ENCODE assay signal across 28 cellular contexts in the genomic region with DNA sequence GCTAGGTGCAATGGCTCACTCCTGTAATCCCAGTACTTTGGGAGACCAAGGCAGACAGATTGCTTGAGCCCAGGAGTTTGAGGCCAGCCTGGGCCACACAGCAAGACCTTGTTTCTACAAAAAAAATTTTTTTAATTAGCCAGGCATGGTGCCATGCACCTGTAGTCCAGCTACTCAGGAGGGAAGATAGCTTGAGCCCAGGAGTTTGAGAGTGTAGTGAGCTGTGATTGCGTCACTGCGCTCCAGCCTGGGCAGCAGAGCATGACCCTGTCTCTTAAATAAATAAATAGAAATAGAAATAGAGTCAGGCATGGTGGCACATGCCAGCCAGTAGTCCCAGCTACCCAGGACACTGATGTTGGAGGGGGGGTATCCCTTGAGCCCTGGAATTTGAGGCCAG. TPM values are rescaled to one million over a fixed set of nuclear protein-coding genes. Genes with fewer than 3 reads are reported as not detected.
DNase-seq lines count a peak whose midpoint lies in the region; ATAC-seq, FAIRE-seq and TF ChIP-seq lines count a peak whose summit lies in the region.
"Had no signal": no experiment of that assay in that cellular context is flagged by ENCODE, and none has a peak within 500 bp of the region (broad histone marks: within the 10 kb centered on the region; RNA-seq: fewer than 3 reads in every experiment).

No MANE protein-coding gene starts in this region.

- no peak overlapping the region for H3K27ac Mint-ChIP-seq in naive thymus-derived CD8-positive, alpha-beta T cell
- H3K27ac Mint-ChIP-seq: activated CD8-positive, alpha-beta T cell treated with anti-CD3 and anti-CD28 coated beads, Interleukin-2, amount 10 ng/mL, durations not matched to agents 7 days and 5 days; activated naive CD4-positive, alpha-beta T cell treated with anti-CD3 and anti-CD28 coated beads, Interleukin-2, amount 10 ng/mL, durations not matched to agents 7 days and 5 days; activated T-cell treated with anti-CD3 and anti-CD28 coated beads, Interleukin-2, amount 50 U/mL, for 24 hours; B cell had no signal

- H3K27ac ChIP-seq in A549 = peak overlapping the region in 1 of 2 experiments; percentile 36; a peak in 3 of 6 replicates
- H3K27ac ChIP-seq in psoas muscle = no peak overlapping the region
- H3K27ac ChIP-seq: cardiac muscle cell, dorsolateral prefrontal cortex, epithelial cell of prostate, spleen had no signal

- intact Hi-C loops in psoas muscle (cut with DNase I) = no loop called here

- H3K4me3 ChIP-seq in A549 = no peak overlapping the region
- no peak overlapping the region for H3K4me3 ChIP-seq in epithelial cell of proximal tubule (ENCODE audit: low read depth, low read length)
- H3K4me3 ChIP-seq in psoas muscle = no peak overlapping the region
- H3K4me3 ChIP-seq: cardiac muscle cell, dorsolateral prefrontal cortex, lung, spleen had no signal

- CTCF ChIA-PET in A549 (lab: Yijun Ruan, JAX) = no interaction called here

- POLR2A ChIA-PET in A549 (lab: Yijun Ruan, JAX) = interaction anchor here (0.6 kb wide), 1 partner anchor 108 kb away, joined by 6 read pairs; no protein-coding TSS in a partner anchor
- POLR2A ChIA-PET in naive thymus-derived CD8-positive, alpha-beta T cell (lab: Charles Lee) = no interaction called here

- H3K4me1 Mint-ChIP-seq in naive thymus-derived CD8-positive, alpha-beta T cell = peaks cover 0 to 16% (median 6%) of the 10 kb centered on the region in 4 donors

- no peak for TF ChIP-seq RAD21 in A549 (conservative IDR thresholded peaks at IDR 0.05 in 1 of 2, IDR thresholded peaks at IDR 0.05 in 1 of 2)

- peaks cover 23% of the 10 kb centered on the region; the same call in 2 of the 3 replicates for H3K4me1 ChIP-seq in A549
- no peaks in the 10 kb centered on the region for H3K4me1 ChIP-seq in psoas muscle

- peak overlapping the region; percentile 39; the same call in 2 of the 3 replicates for H3K4me2 ChIP-seq in A549

- H3K36me3 ChIP-seq in psoas muscle (ENCODE audit: insufficient read depth in 1 of 2, low read depth in 1 of 2) = no peaks in the 10 kb centered on the region
- H3K36me3 ChIP-seq: cardiac muscle cell, spleen had no signal

- no peaks in the 10 kb centered on the region for H3K9me3 Mint-ChIP-seq in naive thymus-derived CD8-positive, alpha-beta T cell
- H3K9me3 Mint-ChIP-seq: activated naive CD4-positive, alpha-beta T cell treated with anti-CD3 and anti-CD28 coated beads, Interleukin-2, amount 10 ng/mL, durations not matched to agents 7 days and 5 days; activated T-cell treated with anti-CD3 and anti-CD28 coated beads, Interleukin-2, amount 50 U/mL, for 24 hours had no signal

- no peak for TF ChIP-seq EP300 in A549 (IDR thresholded peaks at IDR 0.05)

- H3K9me3 ChIP-seq in A549 = no peaks in the 10 kb centered on the region
- H3K9me3 ChIP-seq in psoas muscle = no peaks in the 10 kb centered on the region
- H3K9me3 ChIP-seq: spleen had no signal

- H3K27me3 ChIP-seq in psoas muscle (ENCODE audit: insufficient read depth in 3 of 3, low read length in 2 of 3) = no peaks in the 10 kb centered on the region
- H3K27me3 ChIP-seq: cardiac muscle cell, dorsolateral prefrontal cortex, spleen had no signal

- no peaks in the 10 kb centered on the region for H3K36me3 Mint-ChIP-seq in naive thymus-derived CD8-positive, alpha-beta T cell
- H3K36me3 Mint-ChIP-seq: activated naive CD4-positive, alpha-beta T cell treated with anti-CD3 and anti-CD28 coated beads, Interleukin-2, amount 10 ng/mL, durations not matched to agents 7 days and 5 days had no signal

- H3K27me3 Mint-ChIP-seq in naive thymus-derived CD8-positive, alpha-beta T cell = no peaks in the 10 kb centered on the region
- H3K27me3 Mint-ChIP-seq: activated naive CD4-positive, alpha-beta T cell treated with anti-CD3 and anti-CD28 coated beads, Interleukin-2, amount 10 ng/mL, durations not matched to agents 7 days and 5 days; activated T-cell treated with anti-CD3 and anti-CD28 coated beads, Interleukin-2, amount 50 U/mL, for 24 hours; B cell had no signal

- H3K4me3 Mint-ChIP-seq in naive thymus-derived CD8-positive, alpha-beta T cell = no peak overlapping the region
- H3K4me3 Mint-ChIP-seq: activated CD8-positive, alpha-beta T cell treated with anti-CD3 and anti-CD28 coated beads, Interleukin-2, amount 10 ng/mL, durations not matched to agents 7 days and 5 days; activated naive CD4-positive, alpha-beta T cell treated with anti-CD3 and anti-CD28 coated beads, Interleukin-2, amount 10 ng/mL, durations not matched to agents 7 days and 5 days; activated T-cell treated with anti-CD3 and anti-CD28 coated beads, Interleukin-2, amount 50 U/mL, for 24 hours; B cell had no signal

- FAIRE-seq in A549 (lab: Jason Lieb, UNC) = no peak
- FAIRE-seq: frontal cortex had no signal

- ATAC-seq in A549 (no peak), HG02798 (IDR thresholded peaks at IDR 0.05; ENCODE audit: poor library complexity, unreplicated experiment) (no peak), HG03175 (IDR thresholded peaks at IDR 0.05; ENCODE audit: unreplicated experiment) (no peak), psoas muscle (no peak)
- ATAC-seq in naive thymus-derived CD8-positive, alpha-beta T cell = no peak
- ATAC-seq: activated CD8-positive, alpha-beta T cell treated with anti-CD3 and anti-CD28 coated beads, Interleukin-2, amount 10 ng/mL, durations not matched to agents 7 days and 5 days; stimulated activated naive CD8-positive, alpha-beta T cell treated with anti-CD3 and anti-CD28 coated beads, Interleukin-15, Interleukin-2, amounts not matched to agents 100 U/mL and 50 U/mL, for 24 hours had no signal

- 92% methylated on average over 2 of the region's 2 CpGs for WGBS in A549 (ENCODE audit: missing lambda C conversion rate)
- WGBS in psoas muscle, 3 donors = 85 to 100% (median 93%) methylated on average over 2 of the region's 2 CpGs

- TF ChIP-seq POLR2A in A549 (IDR thresholded peaks at IDR 0.05; ENCODE audit: low read length) = no peak

- TF ChIP-seq CTCF in A549 (IDR thresholded peaks at IDR 0.05) (no peak), epithelial cell of proximal tubule (conservative IDR thresholded peaks at IDR 0.05; ENCODE audit: low read depth, low read length) (no peak), psoas muscle (IDR thresholded peaks at IDR 0.05) (no peak)

- DNase-seq in A549 (ENCODE audit: low read depth in 1 of 2, low spot score in 1 of 2) (no peak), M059J (ENCODE audit: low read depth) (peak; percentile 53), epithelial cell of proximal tubule (ENCODE audit: low read depth) (peak; percentile 40), mesenteric fat pad (ENCODE audit: low spot score) (peak; percentile 18), psoas muscle (no peak)
- DNase-seq in naive thymus-derived CD8-positive, alpha-beta T cell = no peak
- DNase-seq: activated CD8-positive, alpha-beta T cell treated with anti-CD3 and anti-CD28 coated beads, Interleukin-2, amount 10 ng/mL, durations not matched to agents 7 days and 5 days; activated naive CD4-positive, alpha-beta T cell treated with anti-CD3 and anti-CD28 coated beads, Interleukin-2, amount 10 ng/mL, durations not matched to agents 7 days and 5 days; activated T-cell treated with anti-CD3 and anti-CD28 coated beads, Interleukin-2, amount 50 U/mL, for 24 hours; anterior cingulate cortex; DND-41; H7; hippocampal formation; NCI-H1694 treated with DMSO at 0.1 percent for 48 hours; NCI-H526; spleen; stimulated activated CD4-positive, alpha-beta T cell treated with anti-CD3 and anti-CD28 coated beads, Interleukin-4, amount 100 ng/mL, for 1 hour; stimulated activated naive CD8-positive, alpha-beta T cell treated with anti-CD3 and anti-CD28 coated beads, Interleukin-15, Interleukin-2, amounts not matched to agents 100 U/mL and 50 U/mL, for 24 hours; T-helper 9 cell; trophoblast cell had no signal

TF ChIP-seq in A549, 52 proteins besides CTCF, POLR2A, EP300 and RAD21:
- no peak for TF ChIP-seq EHF (CRISPR knock-in tag; IDR thresholded peaks at IDR 0.05)
- peak; percentile 62 to 89 for TF ChIP-seq CEBPB (IDR thresholded peaks at IDR 0.05)

RNA-seq across cellular contexts. Expression of a gene that starts 36.7 kb away (rescaled TPM):
- polyA plus RNA-seq in A549 (2011; rRNA removed) = 133 and 149 TPM in 2 replicates
- 49.1 and 54.3 TPM in 2 replicates for polyA plus RNA-seq in A549 (2012; cell fraction: cytosol; rRNA removed)
- polyA plus RNA-seq in A549 (2012; cell fraction: nucleus; rRNA removed) = 98.3 and 122 TPM in 2 replicates
- 43.0 to 49.7 TPM (median 44.4 TPM) in 3 replicates for polyA plus RNA-seq in A549 (2017; fragmentation: RNase III; extraction: RNeasy Plus Mini Kit Qiagen cat#74134 plus additional on column Dnase treatment)
- polyA minus RNA-seq in A549 (2011; rRNA and poly(A)+ RNA removed) = 217 and 263 TPM in 2 replicates
- total RNA-seq in M059J (2014; rRNA removed; shearing (Covaris generic)) = 20.4 and 33.3 TPM in 2 replicates
- 38.3 and 49.6 TPM in 2 replicates for total RNA-seq in epithelial cell of proximal tubule
- 99.9 TPM for total RNA-seq in mesenteric fat pad
- 10 to 100 TPM; 39.5 to 48.7 TPM for total RNA-seq in naive thymus-derived CD8-positive, alpha-beta T cell
- 10 to 100 TPM in 1 of 3 donors, 1 to 10 TPM in 2; 6.3 to 20.4 (median 9.4) TPM for polyA plus RNA-seq in naive thymus-derived CD8-positive, alpha-beta T cell
- total RNA-seq in psoas muscle = 100 to 1,000 TPM; 458 to 639 (median 574) TPM
- 100 to 1,000 TPM; 235 to 290 (median 241) TPM for polyA plus RNA-seq in psoas muscle

RNA-seq across cellular contexts. Expression of a gene that starts 41.5 kb away (rescaled TPM):
- 35.6 and 40.1 TPM in 2 replicates for polyA plus RNA-seq in A549 (2011; rRNA removed)
- 17.0 and 18.9 TPM in 2 replicates for polyA plus RNA-seq in A549 (2012; cell fraction: cytosol; rRNA removed)
- 27.9 and 41.5 TPM in 2 replicates for polyA plus RNA-seq in A549 (2012; cell fraction: nucleus; rRNA removed)
- 20.9 to 23.2 TPM (median 21.1 TPM) in 3 replicates for polyA plus RNA-seq in A549 (2017; fragmentation: RNase III; extraction: RNeasy Plus Mini Kit Qiagen cat#74134 plus additional on column Dnase treatment)
- polyA minus RNA-seq in A549 (2011; rRNA and poly(A)+ RNA removed) = 22.8 and 23.7 TPM in 2 replicates
- total RNA-seq in M059J (2014; rRNA removed; shearing (Covaris generic)) = 13.1 and 21.4 TPM in 2 replicates
- 23.3 and 25.0 TPM in 2 replicates for total RNA-seq in epithelial cell of proximal tubule
- 14.9 TPM for total RNA-seq in mesenteric fat pad
- total RNA-seq in naive thymus-derived CD8-positive, alpha-beta T cell = 10 to 100 TPM; 42.9 to 43.3 TPM
- polyA plus RNA-seq in naive thymus-derived CD8-positive, alpha-beta T cell = 10 to 100 TPM in 1 of 3 donors, 1 to 10 TPM in 2; 5.4 to 14.1 (median 8.1) TPM
- 10 to 100 TPM; 10.9 to 22.2 (median 14.3) TPM for total RNA-seq in psoas muscle
- polyA plus RNA-seq in psoas muscle = 10 to 100 TPM; 10.9 to 21.3 (median 19.5) TPM

Comparison
In these comparisons a context has a peak if more than half of its experiments do, and no peak if none do; other contexts are left out.
1. DNase-seq: peak in M059J (single experiment), epithelial cell of proximal tubule (single experiment) and mesenteric fat pad (single experiment); none in A549 (0 of 2), naive thymus-derived CD8-positive, alpha-beta T cell (0 of 10) and psoas muscle (0 of 2).